In genomic region chr10:35564276-35564982, GRCh38 we compare ENCODE assay signal across 9 cellular contexts. TPM values are rescaled to one million over a fixed set of nuclear protein-coding genes. Genes with fewer than 3 reads are reported as not detected.
DNase-seq lines count a peak whose midpoint lies in the region; ATAC-seq and TF ChIP-seq lines count a peak whose summit lies in the region.
"Had no signal": no experiment of that assay in that cellular context is flagged by ENCODE, and none has a peak within 500 bp of the region (broad histone marks: within the 10 kb centered on the region; RNA-seq: fewer than 3 reads in every experiment).

No MANE protein-coding gene starts in this region.

- H3K4me1 ChIP-seq in neural progenitor cell: no peaks in the 10 kb centered on the region

- H3K4me3 Mint-ChIP-seq in stimulated activated effector memory CD8-positive, alpha-beta T cell treated with anti-CD3 and anti-CD28 coated beads, Interleukin-12 subunit alpha, Interleukin-12 subunit beta, amount 100 ng/mL, for 72 hours: no peak overlapping the region
- H3K4me3 Mint-ChIP-seq in neural progenitor cell: no peak overlapping the region

- peaks cover 3% of the 10 kb centered on the region for H4K20me1 ChIP-seq in neural progenitor cell (ENCODE audit: low read depth)

- no peak overlapping the region for H2AFZ ChIP-seq in neural progenitor cell (replicated peaks)

- no peak overlapping the region for H3K9ac ChIP-seq in neural progenitor cell

- TF ChIP-seq CTCF in fibroblast of pulmonary artery (IDR thresholded peaks at IDR 0.05; ENCODE audit: low read length, missing control alignments) (no peak), neural progenitor cell (IDR thresholded peaks at IDR 0.05) (no peak)

- H3K36me3 Mint-ChIP-seq in stimulated activated effector memory CD8-positive, alpha-beta T cell treated with anti-CD3 and anti-CD28 coated beads, Interleukin-12 subunit alpha, Interleukin-12 subunit beta, amount 100 ng/mL, for 72 hours: peaks cover 46% of the 10 kb centered on the region
- peaks cover 12% of the 10 kb centered on the region for H3K36me3 Mint-ChIP-seq in neural progenitor cell

- H3F3A ChIP-seq in neural progenitor cell (ENCODE audit: low read depth): no peaks in the 10 kb centered on the region

- no peak overlapping the region for H3K4me2 ChIP-seq in neural progenitor cell

- peaks cover 12% of the 10 kb centered on the region for H3K4me1 Mint-ChIP-seq in stimulated activated effector memory CD8-positive, alpha-beta T cell treated with anti-CD3 and anti-CD28 coated beads, Interleukin-12 subunit alpha, Interleukin-12 subunit beta, amount 100 ng/mL, for 72 hours
- peaks cover 2% of the 10 kb centered on the region for H3K4me1 Mint-ChIP-seq in neural progenitor cell

- H3K9me3 Mint-ChIP-seq in stimulated activated effector memory CD8-positive, alpha-beta T cell treated with anti-CD3 and anti-CD28 coated beads, Interleukin-12 subunit alpha, Interleukin-12 subunit beta, amount 100 ng/mL, for 72 hours: no peaks in the 10 kb centered on the region
- H3K9me3 Mint-ChIP-seq in neural progenitor cell: no peaks in the 10 kb centered on the region

- H3K9me3 ChIP-seq in neural progenitor cell (ENCODE audit: low read depth): no peaks in the 10 kb centered on the region

- H3K27ac ChIP-seq in neural progenitor cell: no peak overlapping the region

- peak; percentile 57 for DNase-seq in fibroblast of pulmonary artery (ENCODE audit: low read depth)
- no peak for DNase-seq in stimulated activated effector memory CD8-positive, alpha-beta T cell treated with anti-CD3 and anti-CD28 coated beads, Interleukin-12 subunit alpha, Interleukin-12 subunit beta, amount 100 ng/mL, for 72 hours (ENCODE audit: low spot score in 2 of 2)
- DNase-seq in NCI-H748 treated with DMSO at 0.1 percent for 48 hours (lab: John Stamatoyannopoulos, UW): no peak
- no peak for DNase-seq in neural progenitor cell (ENCODE audit: low spot score)

- H3K4me3 ChIP-seq in fibroblast of pulmonary artery (replicated peaks; ENCODE audit: low read depth, low read length) (no peak overlapping the region), neural progenitor cell (no peak overlapping the region)

- no peaks in the 10 kb centered on the region for H3K36me3 ChIP-seq in neural progenitor cell

- no peaks in the 10 kb centered on the region for H3K27me3 ChIP-seq in neural progenitor cell

- H3K27ac Mint-ChIP-seq in stimulated activated effector memory CD8-positive, alpha-beta T cell treated with anti-CD3 and anti-CD28 coated beads, Interleukin-12 subunit alpha, Interleukin-12 subunit beta, amount 100 ng/mL, for 72 hours: peak overlapping the region; percentile 68
- no peak overlapping the region for H3K27ac Mint-ChIP-seq in neural progenitor cell

- no peaks in the 10 kb centered on the region for H3K27me3 Mint-ChIP-seq in neural progenitor cell (ENCODE audit: insufficient read depth, low read depth)

- H3K79me2 ChIP-seq in neural progenitor cell (ENCODE audit: low read depth): no peaks in the 10 kb centered on the region

- ATAC-seq in GM19397 (IDR thresholded peaks at IDR 0.05; ENCODE audit: unreplicated experiment) (peak; percentile 74), HG03442 (IDR thresholded peaks at IDR 0.05; ENCODE audit: unreplicated experiment) (peak; percentile 74), SK-N-SH treated with all-trans-retinoic acid at 6 μM for 48 hours (no peak), GM18870 (IDR thresholded peaks at IDR 0.05; ENCODE audit: unreplicated experiment) (no peak)
- ATAC-seq in stimulated activated effector memory CD8-positive, alpha-beta T cell treated with anti-CD3 and anti-CD28 coated beads, Interleukin-12 subunit alpha, Interleukin-12 subunit beta, amount 100 ng/mL, for 72 hours: no peak

TF ChIP-seq in SK-N-SH treated with all-trans-retinoic acid at 6 μM for 48 hours, 23 proteins besides CTCF, POLR2A, EP300 and RAD21:
- TF ChIP-seq ZC3H10 (CRISPR knock-in tag; IDR thresholded peaks at IDR 0.05): no peak
- no peak for TF ChIP-seq CREB5 (CRISPR knock-in tag; IDR thresholded peaks at IDR 0.05; ENCODE audit: low read depth)
- TF ChIP-seq ARNTL (CRISPR knock-in tag; IDR thresholded peaks at IDR 0.05; ENCODE audit: borderline replicate concordance, low read depth): no peak
- no peak for TF ChIP-seq ESRRG (CRISPR knock-in tag; IDR thresholded peaks at IDR 0.05)
- TF ChIP-seq ZFP30 (CRISPR knock-in tag; IDR thresholded peaks at IDR 0.05): no peak
- TF ChIP-seq GLIS3 (CRISPR knock-in tag; IDR thresholded peaks at IDR 0.05): no peak
- no peak for TF ChIP-seq ZFP3 (CRISPR knock-in tag; IDR thresholded peaks at IDR 0.05)
- TF ChIP-seq RARB (CRISPR knock-in tag; IDR thresholded peaks at IDR 0.05): no peak
- no peak for TF ChIP-seq TSHZ2 (CRISPR knock-in tag; IDR thresholded peaks at IDR 0.05)
- TF ChIP-seq ZNF70 (CRISPR knock-in tag; IDR thresholded peaks at IDR 0.05): no peak

RNA-seq across cellular contexts. Expression of gene GJD4, which starts 40.7 kb away (rescaled TPM):
- not detected in 2 replicates for total RNA-seq in neural progenitor cell (ENCODE audit: low replicate concordance)
- total RNA-seq: kidney epithelial cell had no signal

Comparison
In these comparisons a context has a peak if more than half of its experiments do, and no peak if none do; other contexts are left out.
1. ATAC-seq: peak in GM19397 (single experiment) and HG03442 (single experiment); none in stimulated activated effector memory CD8-positive, alpha-beta T cell treated with anti-CD3 and anti-CD28 coated beads, Interleukin-12 subunit alpha, Interleukin-12 subunit beta, amount 100 ng/mL, for 72 hours (single experiment), SK-N-SH treated with all-trans-retinoic acid at 6 μM for 48 hours (single experiment) and GM18870 (single experiment).